Comparison of ENCODE assay signal across 1 cellular context in the genomic region with DNA sequence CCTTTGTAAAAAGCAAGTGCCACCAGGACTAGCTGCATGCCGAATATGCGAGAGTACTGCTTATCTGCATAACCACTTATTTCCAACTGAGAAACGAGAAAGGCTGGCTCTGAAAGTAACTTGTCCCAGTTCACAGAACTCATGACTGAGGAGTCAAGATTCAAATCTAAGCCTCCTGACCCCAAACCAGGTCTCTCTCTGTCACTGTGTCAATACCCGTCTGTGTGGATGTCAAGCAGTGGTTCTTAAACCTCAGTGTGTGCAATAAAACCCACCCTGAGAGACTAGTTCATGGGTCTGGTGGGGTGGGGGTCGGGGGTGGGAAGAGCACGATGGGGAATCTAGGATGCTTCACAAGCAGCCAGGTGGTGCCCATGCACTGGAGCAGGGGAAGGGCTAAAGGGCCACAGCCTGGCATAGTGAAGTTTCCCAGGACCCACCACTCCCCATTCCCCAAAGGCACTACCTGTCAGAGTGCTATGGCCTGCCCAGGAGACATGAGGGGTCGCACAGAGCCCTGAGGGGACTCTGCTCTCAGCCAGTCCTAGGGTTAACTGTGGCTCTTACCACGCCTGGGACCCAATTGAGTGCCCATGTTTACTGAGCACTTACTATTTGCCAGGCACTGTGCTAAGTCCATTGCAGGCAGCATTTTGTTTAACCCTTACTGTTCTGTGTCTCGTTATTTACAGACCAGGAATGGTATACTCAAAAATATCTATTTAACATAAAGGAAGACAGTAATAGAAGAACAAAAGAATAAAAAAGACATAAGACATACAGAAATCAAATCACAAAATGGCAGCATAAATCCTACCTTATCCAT.
TF ChIP-seq lines count a peak whose summit lies in the region.

No MANE protein-coding gene starts in this region.

TF ChIP-seq in GM12878, 131 proteins besides CTCF, POLR2A, EP300 and RAD21 (continued from another document):
- TF ChIP-seq STAT3 (IDR thresholded peaks at IDR 0.05; ENCODE audit: low read depth, low read length) (no peak), KAT2A (conservative IDR thresholded peaks at IDR 0.05; ENCODE audit: control insufficient read depth, low read depth, low read length) (no peak), ZNF274 (IDR thresholded peaks at IDR 0.05; ENCODE audit: insufficient read depth, insufficient read length) (no peak), ZBTB40 (IDR thresholded peaks at IDR 0.05; ENCODE audit: borderline replicate concordance) (no peak), SP1 (IDR thresholded peaks at IDR 0.05; ENCODE audit: low read depth, low read length) (no peak), SMAD5 (IDR thresholded peaks at IDR 0.05; ENCODE audit: low read depth) (no peak), TBL1XR1 (IDR thresholded peaks at IDR 0.05; ENCODE audit: low read depth, low read length) (no peak), MYC (IDR thresholded peaks at IDR 0.05; ENCODE audit: insufficient read depth, insufficient read length, insufficient replicate concordance, low read length, severe bottlenecking) (no peak)
- TF ChIP-seq, protein P1, sequence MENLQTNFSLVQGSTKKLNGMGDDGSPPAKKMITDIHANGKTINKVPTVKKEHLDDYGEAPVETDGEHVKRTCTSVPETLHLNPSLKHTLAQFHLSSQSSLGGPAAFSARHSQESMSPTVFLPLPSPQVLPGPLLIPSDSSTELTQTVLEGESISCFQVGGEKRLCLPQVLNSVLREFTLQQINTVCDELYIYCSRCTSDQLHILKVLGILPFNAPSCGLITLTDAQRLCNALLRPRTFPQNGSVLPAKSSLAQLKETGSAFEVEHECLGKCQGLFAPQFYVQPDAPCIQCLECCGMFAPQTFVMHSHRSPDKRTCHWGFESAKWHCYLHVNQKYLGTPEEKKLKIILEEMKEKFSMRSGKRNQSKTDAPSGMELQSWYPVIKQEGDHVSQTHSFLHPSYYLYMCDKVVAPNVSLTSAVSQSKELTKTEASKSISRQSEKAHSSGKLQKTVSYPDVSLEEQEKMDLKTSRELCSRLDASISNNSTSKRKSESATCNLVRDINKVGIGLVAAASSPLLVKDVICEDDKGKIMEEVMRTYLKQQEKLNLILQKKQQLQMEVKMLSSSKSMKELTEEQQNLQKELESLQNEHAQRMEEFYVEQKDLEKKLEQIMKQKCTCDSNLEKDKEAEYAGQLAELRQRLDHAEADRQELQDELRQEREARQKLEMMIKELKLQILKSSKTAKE (IDR thresholded peaks at IDR 0.05; ENCODE audit: low read depth, poor library complexity, severe bottlenecking), result no peak
